27 cellular contexts compared by ENCODE assay signal in genomic region chr4:4734425-4734824, GRCh38.
"Had no signal": no experiment of that assay in that cellular context is flagged by ENCODE, and none has a peak within 500 bp of the region (broad histone marks: within the 10 kb centered on the region; RNA-seq: fewer than 3 reads in every experiment).

No MANE protein-coding gene starts in this region.

- H3K27me3 ChIP-seq: esophagus muscularis mucosa, gastroesophageal sphincter, heart left ventricle, hepatocyte, ovary, suprapubic skin, transverse colon, upper lobe of right lung, uterus had no signal

- DNase-seq: dermis blood vessel endothelial cell; effector memory CD4-positive, alpha-beta T cell; foreskin keratinocyte; heart left ventricle; kidney; mesenchymal stem cell; midbrain; naive thymus-derived CD4-positive, alpha-beta T cell; occipital lobe; ovary; psoas muscle; right cardiac atrium; small intestine; stimulated activated CD4-positive, alpha-beta T cell treated with anti-CD3 and anti-CD28 coated beads, Interleukin-1b, Interleukin-23, amount 100 ng/mL, for 48 hours; stimulated activated CD4-positive, alpha-beta T cell treated with anti-CD3 and anti-CD28 coated beads, Interleukin-4, amount 100 ng/mL, for 1 hour; stimulated activated CD8-positive, alpha-beta memory T cell treated with anti-CD3 and anti-CD28 coated beads, Interleukin-4, amount 100 ng/mL, for 48 hours; stimulated activated naive CD4-positive, alpha-beta T cell; stimulated activated naive CD8-positive, alpha-beta T cell treated with anti-CD3 and anti-CD28 coated beads, Interleukin-15, amount 100 ng/mL, for 72 hours; transverse colon; upper lobe of right lung; uterus had no signal

- H3K27ac ChIP-seq: coronary artery, esophagus muscularis mucosa, foreskin keratinocyte, gastroesophageal sphincter, heart left ventricle, hepatocyte, ovary, psoas muscle, suprapubic skin, transverse colon, upper lobe of right lung, uterus had no signal

- ATAC-seq: foreskin keratinocyte; gastroesophageal sphincter; heart left ventricle; left lobe of liver; naive thymus-derived CD4-positive, alpha-beta T cell; psoas muscle; right cardiac atrium; stimulated activated naive CD8-positive, alpha-beta T cell treated with anti-CD3 and anti-CD28 coated beads, Interleukin-15, amount 100 ng/mL, for 72 hours; upper lobe of right lung had no signal

- H3K9me3 ChIP-seq: esophagus muscularis mucosa, heart left ventricle, ovary, psoas muscle, suprapubic skin, transverse colon, upper lobe of right lung, uterus had no signal

- H3K4me3 ChIP-seq: coronary artery, esophagus muscularis mucosa, gastroesophageal sphincter, heart left ventricle, hepatocyte, ovary, psoas muscle, suprapubic skin, transverse colon, upper lobe of right lung, uterus had no signal

- H3K36me3 ChIP-seq: esophagus muscularis mucosa, gastroesophageal sphincter, heart left ventricle, ovary, suprapubic skin, transverse colon, upper lobe of right lung, uterus had no signal

- H3K4me1 ChIP-seq: esophagus muscularis mucosa, foreskin keratinocyte, gastroesophageal sphincter, psoas muscle, transverse colon, upper lobe of right lung, uterus had no signal
